ENCODE assay signal across 1 cellular context in the genomic region with DNA sequence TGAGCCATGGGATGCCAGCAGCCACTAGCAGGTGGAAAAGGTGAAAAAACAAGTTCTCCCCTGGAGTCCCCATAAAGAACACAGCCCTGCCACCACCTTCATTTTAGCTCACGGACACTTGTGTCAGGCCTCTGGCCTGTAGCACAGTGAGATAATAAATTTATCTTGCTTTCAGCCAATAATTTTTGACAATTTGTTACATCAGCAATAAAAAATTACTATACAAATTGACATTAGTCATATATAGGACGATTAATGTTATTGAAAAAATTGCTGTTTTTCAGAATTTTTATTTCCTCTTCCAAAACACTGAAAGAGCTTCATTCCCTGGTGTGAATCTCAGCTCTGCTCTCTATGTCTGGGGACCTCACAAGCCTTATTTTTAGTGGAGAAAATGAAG.
TF ChIP-seq lines count a peak whose summit lies in the region.

No MANE protein-coding gene starts in this region.

TF ChIP-seq in A549, 52 proteins besides CTCF, POLR2A, EP300 and RAD21 (continued from another document):
- TF ChIP-seq HDAC2 (IDR thresholded peaks at IDR 0.05): no peak
